23 cellular contexts compared by ENCODE assay signal in the genomic region with DNA sequence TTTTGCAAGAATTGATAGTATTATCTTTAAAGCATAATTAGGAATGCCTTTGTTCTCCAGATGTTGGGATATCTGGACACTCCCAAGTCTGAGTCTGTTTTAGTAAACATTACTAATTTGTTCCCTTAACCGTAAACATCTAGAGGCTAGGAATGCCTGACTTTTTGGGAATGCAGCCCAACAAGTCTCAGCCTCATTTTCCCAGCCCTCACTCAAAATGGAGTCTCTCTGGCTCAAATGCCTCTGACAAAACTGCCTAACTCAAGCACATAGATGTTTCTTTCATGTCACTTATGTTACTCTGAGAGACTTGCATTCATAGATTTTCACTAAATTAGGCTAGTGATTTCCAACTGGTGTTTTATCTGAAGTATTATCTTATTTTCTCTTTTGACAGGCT.
"Had no signal": no experiment of that assay in that cellular context is flagged by ENCODE, and none has a peak within 500 bp of the region (broad histone marks: within the 10 kb centered on the region; RNA-seq: fewer than 3 reads in every experiment).

No MANE protein-coding gene starts in this region.

- H3K4me1 ChIP-seq: esophagus muscularis mucosa, foreskin keratinocyte, heart right ventricle, lower lobe of right lung, right lobe of liver, suprapubic skin had no signal

- H3K36me3 Mint-ChIP-seq: immature natural killer cell; natural killer cell; stimulated activated naive B cell treated with anti-CD40 and anti-IgM and Interleukin-4, amounts not matched to agents 10 μg/mL and 1 μg/mL and 100 μg/mL, for 72 hours; type B pancreatic cell had no signal

- ATAC-seq: foreskin keratinocyte; heart right ventricle; left ventricle myocardium superior; lower lobe of right lung; natural killer cell; right lobe of liver; stimulated activated naive B cell treated with anti-CD40 and anti-IgM and Interleukin-4, amounts not matched to agents 10 μg/mL and 1 μg/mL and 100 μg/mL, for 72 hours had no signal

- FAIRE-seq: keratinocyte, small intestine had no signal

- DNase-seq: dermis blood vessel endothelial cell; effector memory CD4-positive, alpha-beta T cell; foreskin keratinocyte; glutamatergic neuron; heart right ventricle; hypothalamus; immature natural killer cell; left ventricle myocardium superior; lower lobe of right lung; natural killer cell; occipital lobe; ovary; right lobe of liver; small intestine; stimulated activated CD4-positive, alpha-beta T cell treated with anti-CD3 and anti-CD28 coated beads, Interleukin-15, amount 100 ng/mL, for 24 hours; stimulated activated CD4-positive, alpha-beta T cell treated with anti-CD3 and anti-CD28 coated beads, Interleukin-2, amount 100 ng/mL, for 48 hours; stimulated activated naive B cell treated with anti-CD40 and anti-IgM and Interleukin-4, amounts not matched to agents 10 μg/mL and 1 μg/mL and 100 μg/mL, for 72 hours had no signal

- H3K27ac Mint-ChIP-seq: immature natural killer cell; natural killer cell; stimulated activated naive B cell treated with anti-CD40 and anti-IgM and Interleukin-4, amounts not matched to agents 10 μg/mL and 1 μg/mL and 100 μg/mL, for 72 hours; stimulated activated naive CD8-positive, alpha-beta T cell treated with anti-CD3 and anti-CD28 coated beads, Interleukin-15, Interleukin-2, amounts not matched to agents 100 ng/mL and 50 ng/mL, for 24 hours; type B pancreatic cell had no signal

- H3K4me3 Mint-ChIP-seq: immature natural killer cell; natural killer cell; stimulated activated naive B cell treated with anti-CD40 and anti-IgM and Interleukin-4, amounts not matched to agents 10 μg/mL and 1 μg/mL and 100 μg/mL, for 72 hours; stimulated activated naive CD8-positive, alpha-beta T cell treated with anti-CD3 and anti-CD28 coated beads, Interleukin-15, Interleukin-2, amounts not matched to agents 100 ng/mL and 50 ng/mL, for 24 hours; type B pancreatic cell had no signal

- H3K4me3 ChIP-seq: coronary artery, esophagus muscularis mucosa, heart right ventricle, lower lobe of right lung, ovary, right lobe of liver, suprapubic skin had no signal

- H3K27ac ChIP-seq: coronary artery, esophagus muscularis mucosa, foreskin keratinocyte, heart right ventricle, lower lobe of right lung, ovary, right lobe of liver, suprapubic skin had no signal

- H3K36me3 ChIP-seq: esophagus muscularis mucosa, heart right ventricle, lower lobe of right lung, ovary, right lobe of liver, suprapubic skin had no signal

- H3K27me3 Mint-ChIP-seq: stimulated activated naive B cell treated with anti-CD40 and anti-IgM and Interleukin-4, amounts not matched to agents 10 μg/mL and 1 μg/mL and 100 μg/mL, for 72 hours; stimulated activated naive CD8-positive, alpha-beta T cell treated with anti-CD3 and anti-CD28 coated beads, Interleukin-15, Interleukin-2, amounts not matched to agents 100 ng/mL and 50 ng/mL, for 24 hours; type B pancreatic cell had no signal

- H3K9me3 ChIP-seq: esophagus muscularis mucosa, heart right ventricle, lower lobe of right lung, ovary, right lobe of liver, suprapubic skin had no signal

- H3K27me3 ChIP-seq: esophagus muscularis mucosa, heart right ventricle, ovary, right lobe of liver, suprapubic skin had no signal

- H3K9me3 Mint-ChIP-seq: immature natural killer cell; natural killer cell; stimulated activated naive CD8-positive, alpha-beta T cell treated with anti-CD3 and anti-CD28 coated beads, Interleukin-15, Interleukin-2, amounts not matched to agents 100 ng/mL and 50 ng/mL, for 24 hours; type B pancreatic cell had no signal
